ENCODE assay signal across 1 cellular context in the genomic region with DNA sequence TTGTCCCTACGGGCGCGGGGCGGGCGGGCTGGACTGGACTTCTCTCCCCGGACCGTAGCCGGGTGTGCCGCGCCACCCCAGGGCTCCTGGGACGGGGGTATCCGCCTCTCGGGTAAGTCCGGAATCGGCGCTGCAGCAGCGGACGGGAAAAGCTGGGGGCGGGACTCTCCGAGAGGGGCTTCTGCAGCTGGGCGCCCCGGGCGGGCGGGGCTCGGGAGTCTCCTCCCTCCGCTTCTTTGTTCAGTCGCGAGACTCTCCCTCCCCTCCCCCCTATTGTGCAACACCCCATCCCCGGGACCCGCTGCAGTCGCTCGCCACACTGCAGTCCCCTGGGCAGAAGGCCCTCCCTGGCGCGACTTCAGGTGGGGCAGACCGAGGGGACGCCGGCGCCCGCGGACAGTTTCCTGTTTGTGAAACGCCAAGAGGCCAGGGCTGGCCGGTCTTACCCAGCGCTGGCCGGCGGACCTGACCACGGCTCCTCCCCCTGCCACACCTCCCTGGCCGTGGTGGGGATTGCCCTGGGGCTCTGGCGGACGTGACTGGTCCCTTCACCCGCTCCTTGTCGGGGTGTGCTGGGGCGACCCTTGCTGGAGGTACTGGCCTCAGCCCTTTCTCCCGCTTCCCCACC.
TF ChIP-seq lines count a peak whose summit lies in the region.

No MANE protein-coding gene starts in this region.

TF ChIP-seq in HEK293, 187 proteins besides CTCF, POLR2A, EP300 and RAD21 (continued from another document):
- TF ChIP-seq, protein P1, sequence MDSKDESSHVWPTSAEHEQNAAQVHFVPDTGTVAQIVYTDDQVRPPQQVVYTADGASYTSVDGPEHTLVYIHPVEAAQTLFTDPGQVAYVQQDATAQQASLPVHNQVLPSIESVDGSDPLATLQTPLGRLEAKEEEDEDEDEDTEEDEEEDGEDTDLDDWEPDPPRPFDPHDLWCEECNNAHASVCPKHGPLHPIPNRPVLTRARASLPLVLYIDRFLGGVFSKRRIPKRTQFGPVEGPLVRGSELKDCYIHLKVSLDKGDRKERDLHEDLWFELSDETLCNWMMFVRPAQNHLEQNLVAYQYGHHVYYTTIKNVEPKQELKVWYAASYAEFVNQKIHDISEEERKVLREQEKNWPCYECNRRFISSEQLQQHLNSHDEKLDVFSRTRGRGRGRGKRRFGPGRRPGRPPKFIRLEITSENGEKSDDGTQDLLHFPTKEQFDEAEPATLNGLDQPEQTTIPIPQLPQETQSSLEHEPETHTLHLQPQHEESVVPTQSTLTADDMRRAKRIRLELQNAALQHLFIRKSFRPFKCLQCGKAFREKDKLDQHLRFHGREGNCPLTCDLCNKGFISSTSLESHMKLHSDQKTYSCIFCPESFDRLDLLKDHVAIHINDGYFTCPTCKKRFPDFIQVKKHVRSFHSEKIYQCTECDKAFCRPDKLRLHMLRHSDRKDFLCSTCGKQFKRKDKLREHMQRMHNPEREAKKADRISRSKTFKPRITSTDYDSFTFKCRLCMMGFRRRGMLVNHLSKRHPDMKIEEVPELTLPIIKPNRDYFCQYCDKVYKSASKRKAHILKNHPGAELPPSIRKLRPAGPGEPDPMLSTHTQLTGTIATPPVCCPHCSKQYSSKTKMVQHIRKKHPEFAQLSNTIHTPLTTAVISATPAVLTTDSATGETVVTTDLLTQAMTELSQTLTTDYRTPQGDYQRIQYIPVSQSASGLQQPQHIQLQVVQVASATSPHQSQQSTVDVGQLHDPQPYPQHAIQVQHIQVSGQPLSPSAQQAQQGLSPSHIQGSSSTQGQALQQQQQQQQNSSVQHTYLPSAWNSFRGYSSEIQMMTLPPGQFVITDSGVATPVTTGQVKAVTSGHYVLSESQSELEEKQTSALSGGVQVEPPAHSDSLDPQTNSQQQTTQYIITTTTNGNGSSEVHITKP (tag by site-specific recombination; IDR thresholded peaks at IDR 0.05), result 0 out of 2 replicates have a peak, but pooled peaks have one; percentile 14
- TF ChIP-seq ZNF692 (tag by site-specific recombination; IDR thresholded peaks at IDR 0.05) (no peak), ZBTB8A (tag by site-specific recombination; IDR thresholded peaks at IDR 0.05) (peak; percentile 55; the same call in 1 of the 2 replicates), INSM2 (tag by site-specific recombination; IDR thresholded peaks at IDR 0.05) (no peak), GLIS1 (tag by site-specific recombination; IDR thresholded peaks at IDR 0.05) (peak; percentile 95), ZFP3 (tag by site-specific recombination; IDR thresholded peaks at IDR 0.05; ENCODE audit: low read depth) (no peak), ZNF292 (tag by site-specific recombination; IDR thresholded peaks at IDR 0.05; ENCODE audit: borderline replicate concordance, low read depth) (no peak), ZNF391 (tag by site-specific recombination; IDR thresholded peaks at IDR 0.05; ENCODE audit: borderline replicate concordance, low read depth) (no peak), ZBTB21 (tag by site-specific recombination; IDR thresholded peaks at IDR 0.05) (no peak), ZNF670 (tag by site-specific recombination; IDR thresholded peaks at IDR 0.05; ENCODE audit: low read depth) (no peak), ZNF488 (tag by site-specific recombination; IDR thresholded peaks at IDR 0.05) (no peak), GLIS2 (tag by site-specific recombination; IDR thresholded peaks at IDR 0.05) (peak; percentile 78), KLF9 (tag by site-specific recombination; IDR thresholded peaks at IDR 0.05; ENCODE audit: low read depth) (peak; percentile 88), ZNF223 (tag by site-specific recombination; IDR thresholded peaks at IDR 0.05) (no peak)
- TF ChIP-seq, protein P2, sequence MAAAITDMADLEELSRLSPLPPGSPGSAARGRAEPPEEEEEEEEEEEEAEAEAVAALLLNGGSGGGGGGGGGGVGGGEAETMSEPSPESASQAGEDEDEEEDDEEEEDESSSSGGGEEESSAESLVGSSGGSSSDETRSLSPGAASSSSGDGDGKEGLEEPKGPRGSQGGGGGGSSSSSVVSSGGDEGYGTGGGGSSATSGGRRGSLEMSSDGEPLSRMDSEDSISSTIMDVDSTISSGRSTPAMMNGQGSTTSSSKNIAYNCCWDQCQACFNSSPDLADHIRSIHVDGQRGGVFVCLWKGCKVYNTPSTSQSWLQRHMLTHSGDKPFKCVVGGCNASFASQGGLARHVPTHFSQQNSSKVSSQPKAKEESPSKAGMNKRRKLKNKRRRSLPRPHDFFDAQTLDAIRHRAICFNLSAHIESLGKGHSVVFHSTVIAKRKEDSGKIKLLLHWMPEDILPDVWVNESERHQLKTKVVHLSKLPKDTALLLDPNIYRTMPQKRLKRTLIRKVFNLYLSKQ (tag by site-specific recombination; IDR thresholded peaks at IDR 0.05; ENCODE audit: borderline replicate concordance), result no peak
TF ChIP-seq in HEK293: peak in this region for 21.
